Comparison of ENCODE assay signal across 29 cellular contexts in the genomic region with DNA sequence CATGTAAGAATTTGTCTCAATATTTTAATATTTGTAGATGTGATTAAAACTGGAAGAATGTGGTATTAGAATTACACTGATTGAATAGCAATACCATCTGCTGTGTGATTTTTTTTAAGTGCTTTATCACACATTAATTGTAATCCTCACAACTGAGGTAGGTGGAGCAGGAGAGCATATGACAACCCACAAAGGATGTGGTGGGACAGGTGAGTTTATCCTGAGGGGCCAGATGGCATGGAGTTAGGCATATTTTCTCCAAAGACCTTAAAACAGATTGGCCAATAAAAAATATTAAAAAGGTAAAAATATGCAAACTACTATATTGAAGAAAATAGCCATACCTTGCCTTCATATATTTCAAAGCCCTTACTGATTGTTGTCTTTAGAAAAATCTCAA. TPM values are rescaled to one million over a fixed set of nuclear protein-coding genes. Genes with fewer than 3 reads are reported as not detected.
DNase-seq lines count a peak whose midpoint lies in the region; ATAC-seq and TF ChIP-seq lines count a peak whose summit lies in the region.
"Had no signal": no experiment of that assay in that cellular context is flagged by ENCODE, and none has a peak within 500 bp of the region (broad histone marks: within the 10 kb centered on the region; RNA-seq: fewer than 3 reads in every experiment).

No MANE protein-coding gene starts in this region.

- no peak overlapping the region for H3K27ac ChIP-seq in OCI-LY7 (ENCODE audit: low read depth, low read length, poor library complexity, severe bottlenecking)
- no peak overlapping the region for H3K27ac ChIP-seq in brain microvascular endothelial cell
- H3K27ac ChIP-seq: BLaER1, dorsolateral prefrontal cortex, epithelial cell of prostate, SJCRH30, uterus, WERI-Rb-1 had no signal

- no peaks in the 10 kb centered on the region for H4K20me1 ChIP-seq in OCI-LY7 (ENCODE audit: insufficient read depth, low read length)

- no peak overlapping the region for H2AFZ ChIP-seq in OCI-LY7 (ENCODE audit: low read length)

- TSS peak; percentile 6 for BruUV-seq in OCI-LY7 (replicated peaks; lab: Mats Ljungman, UMichigan)

- no peak for ATAC-seq in HG02884 (IDR thresholded peaks at IDR 0.05; ENCODE audit: unreplicated experiment)
- ATAC-seq: right cardiac atrium had no signal

- in situ Hi-C loops in brain microvascular endothelial cell (cut with HindIII; ENCODE audit: low pct_ligation_motif_present, low sequenced_read_pairs) = no loop called here

- DNase-seq in DMS 273 (lab: John Stamatoyannopoulos, UW; ENCODE audit: unreplicated experiment) = peak; percentile 28
- no peak for DNase-seq in DMS 273 treated with DMSO at 0.1 percent for 48 hours (lab: John Stamatoyannopoulos, UW)
- DNase-seq in Jurkat, Clone E6-1 (ENCODE audit: low read depth, low spot score) = peak; percentile 58
- no peak for DNase-seq in OCI-LY7 (ENCODE audit: low spot score)
- peak in 1 of 2 experiments; percentile 18 for DNase-seq in erythroblast (lab: John Stamatoyannopoulos, UW)
- DNase-seq in COLO668 (lab: John Stamatoyannopoulos, UW; ENCODE audit: unreplicated experiment) = no peak
- no peak for DNase-seq in brain microvascular endothelial cell
- DNase-seq: 8988T; activated CD4-positive, alpha-beta T cell treated with anti-CD3 and anti-CD28 coated beads, Interleukin-2, amount 50 U/mL, for 4 hours; amniotic stem cell; dorsolateral prefrontal cortex; GF-D8; hypothalamus; KBM-7; NCI-H1105; NCI-H2107; NCI-H526 treated with DMSO at 0.1 percent for 48 hours; occipital lobe; right cardiac atrium; SJCRH30; substantia nigra; uterus; WERI-Rb-1 had no signal

- no peak overlapping the region for H3K4me3 ChIP-seq in Jurkat, Clone E6-1 (ENCODE audit: low read length)
- H3K4me3 ChIP-seq in OCI-LY7 (ENCODE audit: low read depth, low read length, poor library complexity, severe bottlenecking) (no peak overlapping the region), brain microvascular endothelial cell (ENCODE audit: low read depth, low read length) (no peak overlapping the region)
- H3K4me3 ChIP-seq: BLaER1, dorsolateral prefrontal cortex, lung, SJCRH30, uterus had no signal

- H3K4me2 ChIP-seq in OCI-LY7 (ENCODE audit: low read length) = no peak overlapping the region
- H3K4me2 ChIP-seq: BLaER1 had no signal

- CTCF ChIA-PET in OCI-LY7 (lab: Charles Lee; ENCODE audit: unreplicated experiment) = no interaction called here

- no peaks in the 10 kb centered on the region for H3K9me3 ChIP-seq in OCI-LY7 (ENCODE audit: low read length)
- H3K9me3 ChIP-seq: SJCRH30, uterus had no signal

- H3K79me2 ChIP-seq in OCI-LY7 (ENCODE audit: insufficient read depth, low read depth, low read length) = 0 out of 2 replicates have a peak, but pooled peaks cover 6% of the 10 kb centered on the region

- intact Hi-C loops in OCI-LY7 (cut with micrococcal nuclease; ENCODE audit: unreplicated experiment) = no loop called here

- no peaks in the 10 kb centered on the region for H3K9me2 ChIP-seq in OCI-LY7 (ENCODE audit: insufficient read depth, low read length)

- POLR2A ChIA-PET in OCI-LY7 (lab: Charles Lee) = no interaction called here

- TF ChIP-seq POLR2A in erythroblast (IDR thresholded peaks at IDR 0.05; ENCODE audit: low read length) = peak; percentile 6

- TF ChIP-seq CTCF in OCI-LY7 (conservative IDR thresholded peaks at IDR 0.05; ENCODE audit: low read length) (peak; percentile 47), brain microvascular endothelial cell (IDR thresholded peaks at IDR 0.05; ENCODE audit: low read depth, low read length, missing control alignments) (no peak)

- H3K4me1 ChIP-seq in OCI-LY7 (ENCODE audit: insufficient read depth, low read length, poor library complexity, severe bottlenecking) = no peaks in the 10 kb centered on the region
- H3K4me1 ChIP-seq: BLaER1, SJCRH30, uterus had no signal

- H3K27me3 ChIP-seq in brain microvascular endothelial cell (replicated peaks) = no peaks in the 10 kb centered on the region
- H3K27me3 ChIP-seq: BLaER1, dorsolateral prefrontal cortex, SJCRH30, uterus had no signal

- H3K36me3 ChIP-seq in OCI-LY7 (ENCODE audit: insufficient read depth, low read length) (peaks cover 63% of the 10 kb centered on the region), brain microvascular endothelial cell (replicated peaks) (peaks cover 50% of the 10 kb centered on the region)
- H3K36me3 ChIP-seq: uterus had no signal

RNA-seq across cellular contexts. Expression of gene LRRC10, which starts 7.8 kb away (rescaled TPM):
- not detected for polyA plus RNA-seq in Jurkat, Clone E6-1 (2012; ENCODE audit: insufficient read depth, insufficient read length)
- total RNA-seq in OCI-LY7 (2014; rRNA removed; shearing (Covaris generic)) = not detected in 2 replicates
- not detected in 2 replicates for total RNA-seq in OCI-LY7 (2022)
- total RNA-seq: dorsolateral prefrontal cortex, frontal cortex, occipital lobe, SJCRH30, uterus had no signal
- polyA plus RNA-seq: keratinocyte, lung had no signal

RNA-seq across cellular contexts. Expression of gene CCT2, which starts 17.7 kb away (rescaled TPM):
- polyA plus RNA-seq in Jurkat, Clone E6-1 (2012; ENCODE audit: insufficient read depth, insufficient read length) = 449 TPM
- total RNA-seq in OCI-LY7 (2014; rRNA removed; shearing (Covaris generic)) = 248 and 264 TPM in 2 replicates
- 270 and 317 TPM in 2 replicates for total RNA-seq in OCI-LY7 (2022)

Comparison
In these comparisons a context has a peak if more than half of its experiments do, and no peak if none do; other contexts are left out.
1. DNase-seq: peak in DMS 273 (single experiment) and Jurkat, Clone E6-1 (single experiment); none in DMS 273 treated with DMSO at 0.1 percent for 48 hours (single experiment), OCI-LY7 (single experiment), COLO668 (single experiment) and brain microvascular endothelial cell (single experiment).